9 cellular contexts compared by ENCODE assay signal in genomic region chr10:10677479-10677878, GRCh38.
DNase-seq lines count a peak whose midpoint lies in the region; ATAC-seq and TF ChIP-seq lines count a peak whose summit lies in the region.
"Had no signal": no experiment of that assay in that cellular context is flagged by ENCODE, and none has a peak within 500 bp of the region (broad histone marks: within the 10 kb centered on the region; RNA-seq: fewer than 3 reads in every experiment).

No MANE protein-coding gene starts in this region.

- DNase-seq in activated naive CD4-positive, alpha-beta T cell treated with anti-CD3 and anti-CD28 coated beads, Interleukin-2, amount 10 ng/mL, durations not matched to agents 7 days and 5 days, result peak; percentile 55
- DNase-seq in activated naive CD4-positive, alpha-beta T cell treated with Interleukin-2 at 50 U/mL for 16 hours, result no peak
- peak; percentile 48 to 74 for DNase-seq in NOMO-1 (lab: John Stamatoyannopoulos, UW; ENCODE audit: unreplicated experiment in 2 of 2)
- peak; percentile 90 for DNase-seq in cardiac fibroblast (ENCODE audit: low read depth in 2 of 2)
- DNase-seq in medulla oblongata (ENCODE audit: extremely low spot score), result peak; percentile 75
- DNase-seq in transverse colon, result peak; percentile 55
- DNase-seq in immature natural killer cell, result no peak

- no peaks in the 10 kb centered on the region for H3K36me3 Mint-ChIP-seq in activated naive CD4-positive, alpha-beta T cell treated with anti-CD3 and anti-CD28 coated beads, Interleukin-2, amount 10 ng/mL, durations not matched to agents 7 days and 5 days
- H3K36me3 Mint-ChIP-seq in immature natural killer cell, result no peaks in the 10 kb centered on the region

- H3K4me3 ChIP-seq in cardiac fibroblast (replicated peaks in 1 of 2; ENCODE audit: low read depth in 2 of 2, low read length in 2 of 2), result no peak overlapping the region
- H3K4me3 ChIP-seq in transverse colon, result no peak overlapping the region

- in situ Hi-C loops in transverse colon (cut with MboI; ENCODE audit: low pct_ligation_motif_present in 1 of 4, low pct_unique_long_range_greater_than_20kb in 1 of 4, low sequenced_read_pairs in 3 of 4), result loop anchor here in 3 of 4 donors (25.0 kb wide), 1 partner anchor 1340 kb away; no protein-coding TSS in a partner anchor

- CTCF ChIA-PET in activated naive CD4-positive, alpha-beta T cell treated with anti-CD3 and anti-CD28 coated beads, Interleukin-2, amount 10 ng/mL, durations not matched to agents 7 days and 5 days (lab: Charles Lee), result interaction anchor here (0.6 to 1.7 kb wide), 3 partner anchors 1077 to 1345 kb away, joined by 3 to 5 read pairs (median 4); no protein-coding TSS in a partner anchor

- no peaks in the 10 kb centered on the region for H3K4me1 Mint-ChIP-seq in activated naive CD4-positive, alpha-beta T cell treated with anti-CD3 and anti-CD28 coated beads, Interleukin-2, amount 10 ng/mL, durations not matched to agents 7 days and 5 days
- no peaks in the 10 kb centered on the region for H3K4me1 Mint-ChIP-seq in immature natural killer cell
- H3K4me1 Mint-ChIP-seq: central memory CD8-positive, alpha-beta T cell had no signal

- no peak overlapping the region for H3K27ac Mint-ChIP-seq in activated naive CD4-positive, alpha-beta T cell treated with anti-CD3 and anti-CD28 coated beads, Interleukin-2, amount 10 ng/mL, durations not matched to agents 7 days and 5 days
- no peak overlapping the region for H3K27ac Mint-ChIP-seq in immature natural killer cell

- H3K9me3 ChIP-seq in transverse colon, result peaks cover 4 to 11% of the 10 kb centered on the region in 2 donors

- H3K9me3 Mint-ChIP-seq in activated naive CD4-positive, alpha-beta T cell treated with anti-CD3 and anti-CD28 coated beads, Interleukin-2, amount 10 ng/mL, durations not matched to agents 7 days and 5 days, result peaks cover 6% of the 10 kb centered on the region
- peaks cover 0 to 7% (median 4%) of the 10 kb centered on the region in 6 donors for H3K9me3 Mint-ChIP-seq in immature natural killer cell
- H3K9me3 Mint-ChIP-seq: central memory CD8-positive, alpha-beta T cell had no signal

- WGBS in transverse colon (ENCODE audit: low coverage in 1 of 2), 2 donors, result 50% methylated on average over 3 of the region's 3 CpGs; no CpG with 5 or more reads in 1 of the 2 donors

- intact Hi-C loops in transverse colon (cut with DNase I; ENCODE audit: low total_unique reads), result no loop called here

- H3K27me3 ChIP-seq in transverse colon, result no peaks in the 10 kb centered on the region

- H3K4me3 Mint-ChIP-seq in activated naive CD4-positive, alpha-beta T cell treated with anti-CD3 and anti-CD28 coated beads, Interleukin-2, amount 10 ng/mL, durations not matched to agents 7 days and 5 days, result no peak overlapping the region
- H3K4me3 Mint-ChIP-seq in immature natural killer cell, result no peak overlapping the region
- H3K4me3 Mint-ChIP-seq: central memory CD8-positive, alpha-beta T cell had no signal

- H3K4me1 ChIP-seq in transverse colon, result no peaks in the 10 kb centered on the region

- no peak overlapping the region for H3K27ac ChIP-seq in transverse colon

- no peaks in the 10 kb centered on the region for H3K27me3 Mint-ChIP-seq in activated naive CD4-positive, alpha-beta T cell treated with anti-CD3 and anti-CD28 coated beads, Interleukin-2, amount 10 ng/mL, durations not matched to agents 7 days and 5 days
- H3K27me3 Mint-ChIP-seq in immature natural killer cell (ENCODE audit: low read depth in 3 of 3), result no peaks in the 10 kb centered on the region
- H3K27me3 Mint-ChIP-seq: central memory CD8-positive, alpha-beta T cell had no signal

- no peaks in the 10 kb centered on the region for H3K36me3 ChIP-seq in transverse colon

- peak; percentile 50 for ATAC-seq in HG03108 (IDR thresholded peaks at IDR 0.05; ENCODE audit: unreplicated experiment)

- TF ChIP-seq EP300 in transverse colon (IDR thresholded peaks at IDR 0.05; ENCODE audit: low read depth), result no peak

- peak; percentile 63 for TF ChIP-seq CTCF in cardiac fibroblast (IDR thresholded peaks at IDR 0.05; ENCODE audit: low read depth, low read length)
- peak; percentile 32 to 36 (median 35) for TF ChIP-seq CTCF in transverse colon (IDR thresholded peaks at IDR 0.05)

- no peak for TF ChIP-seq POLR2A in transverse colon (IDR thresholded peaks at IDR 0.05)

Comparison
In these comparisons a context has a peak if more than half of its experiments do, and no peak if none do; other contexts are left out.
1. DNase-seq: peak in activated naive CD4-positive, alpha-beta T cell treated with anti-CD3 and anti-CD28 coated beads, Interleukin-2, amount 10 ng/mL, durations not matched to agents 7 days and 5 days (single experiment), NOMO-1 (2 of 2), cardiac fibroblast (2 of 2), medulla oblongata (single experiment) and transverse colon (single experiment); none in activated naive CD4-positive, alpha-beta T cell treated with Interleukin-2 at 50 U/mL for 16 hours (single experiment) and immature natural killer cell (0 of 3).